ENCODE assay signal across 8 cellular contexts in the genomic region with DNA sequence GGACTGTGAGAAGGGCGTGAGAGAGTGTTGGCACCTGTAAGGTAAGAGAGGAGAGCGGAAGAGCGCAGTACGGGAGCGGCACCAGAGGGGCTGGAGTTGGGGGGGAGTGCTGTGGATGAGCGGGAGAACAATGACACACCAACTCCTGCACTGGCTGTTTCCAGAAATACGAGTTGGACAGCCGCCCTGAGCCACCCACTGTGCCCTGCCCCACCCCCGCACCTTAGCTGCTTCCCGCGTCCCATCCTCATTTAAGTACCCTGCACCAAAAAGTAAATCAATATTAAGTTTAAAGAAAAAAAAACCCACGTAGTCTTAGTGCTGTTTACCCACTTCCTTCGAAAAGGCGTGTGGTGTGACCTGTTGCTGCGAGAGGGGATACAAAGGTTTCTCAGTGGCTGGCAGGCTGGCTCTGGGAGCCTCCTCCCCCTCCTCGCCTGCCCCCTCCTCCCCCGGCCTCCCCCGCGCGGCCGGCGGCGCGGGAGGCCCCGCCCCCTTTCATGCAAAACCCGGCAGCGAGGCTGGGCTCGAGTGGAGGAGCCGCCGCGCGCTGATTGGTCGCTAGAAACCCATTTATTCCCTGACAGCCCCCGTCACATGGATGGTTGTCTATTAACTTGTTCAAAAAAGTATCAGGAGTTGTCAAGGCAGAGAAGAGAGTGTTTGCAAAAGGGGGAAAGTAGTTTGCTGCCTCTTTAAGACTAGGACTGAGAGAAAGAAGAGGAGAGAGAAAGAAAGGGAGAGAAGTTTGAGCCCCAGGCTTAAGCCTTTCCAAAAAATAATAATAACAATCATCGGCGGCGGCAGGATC. TPM values are rescaled to one million over a fixed set of nuclear protein-coding genes. Genes with fewer than 3 reads are reported as not detected.
DNase-seq lines count a peak whose midpoint lies in the region; ATAC-seq and TF ChIP-seq lines count a peak whose summit lies in the region.

Gene SOX2 (plus strand): TSS at position 601 of the 811 bp plus-strand sequence. CDS start 436 bp downstream, outside the sequence.

- peaks cover 5 to 15% (median 8%) of the 10 kb centered on the region in 4 donors for H3K4me1 Mint-ChIP-seq in naive thymus-derived CD8-positive, alpha-beta T cell

- ATAC-seq in naive thymus-derived CD8-positive, alpha-beta T cell: peak; percentile 28 to 73
- ATAC-seq in HG02798 (IDR thresholded peaks at IDR 0.05; ENCODE audit: poor library complexity, unreplicated experiment): no peak
- ATAC-seq in GM21360 (IDR thresholded peaks at IDR 0.05; ENCODE audit: unreplicated experiment): no peak

- peaks cover 5 to 22% (median 12%) of the 10 kb centered on the region in 3 donors for H3K36me3 Mint-ChIP-seq in naive thymus-derived CD8-positive, alpha-beta T cell

- H3K27ac Mint-ChIP-seq in naive thymus-derived CD8-positive, alpha-beta T cell: peak within 1 kb of the TSS in 1 of 10 donors; percentile 75

- H3K79me2 ChIP-seq in fibroblast of lung (ENCODE audit: control insufficient read depth, insufficient read depth, low read length): no peaks in the 10 kb centered on the region

- no peak within 1 kb of the TSS for H2AFZ ChIP-seq in fibroblast of lung (ENCODE audit: low read length)

- H3K4me3 ChIP-seq in fibroblast of lung (replicated peaks in 1 of 4; ENCODE audit: control extremely low read depth in 1 of 4, insufficient read depth in 1 of 4, low read depth in 3 of 4, low read length in 4 of 4): peak within 1 kb of the TSS in 2 of 4 experiments; percentile 40 to 46

- H3K4me2 ChIP-seq in fibroblast of lung (ENCODE audit: extremely low read depth, insufficient read depth, low read length): peak within 1 kb of the TSS; percentile 71

- H3K27me3 ChIP-seq in fibroblast of lung (ENCODE audit: control insufficient read depth, insufficient read depth, low read length): peaks cover 41% of the 10 kb centered on the region

- POLR2A ChIA-PET in naive thymus-derived CD8-positive, alpha-beta T cell (lab: Charles Lee): no interaction called here

- peak; percentile 43 for DNase-seq in stimulated activated CD4-positive, alpha-beta T cell treated with anti-CD3 and anti-CD28 coated beads, Interleukin-15, amount 100 ng/mL, for 24 hours
- DNase-seq in stimulated activated CD4-positive, alpha-beta T cell treated with anti-CD3 and anti-CD28 coated beads, Interleukin-2, amount 100 ng/mL, for 48 hours: no peak
- DNase-seq in NCI-H146 (lab: John Stamatoyannopoulos, UW) (peak; percentile 100), T1000 (lab: John Stamatoyannopoulos, UW) (peak; percentile 45), fibroblast of lung (ENCODE audit: low read depth in 2 of 2) (peak in 1 of 2 donors; percentile 90)
- peak in 4 of 10 donors; percentile 30 to 37 (median 34) for DNase-seq in naive thymus-derived CD8-positive, alpha-beta T cell

- H3K4me1 ChIP-seq in fibroblast of lung (ENCODE audit: control insufficient read depth, extremely low read depth, insufficient read depth, low read length): no peaks in the 10 kb centered on the region

- no peaks in the 10 kb centered on the region for H3K9me3 ChIP-seq in fibroblast of lung (ENCODE audit: control insufficient read depth, insufficient read depth, low read depth, low read length)

- H3K36me3 ChIP-seq in fibroblast of lung (ENCODE audit: control insufficient read depth, insufficient read depth, low read length): no peaks in the 10 kb centered on the region

- peaks cover 0 to 37% (median 19%) of the 10 kb centered on the region in 9 donors for H3K9me3 Mint-ChIP-seq in naive thymus-derived CD8-positive, alpha-beta T cell

- peak within 1 kb of the TSS in 9 of 10 donors; percentile 28 to 68 (median 41) for H3K4me3 Mint-ChIP-seq in naive thymus-derived CD8-positive, alpha-beta T cell

- peaks cover 19 to 64% (median 47%) of the 10 kb centered on the region in 5 donors for H3K27me3 Mint-ChIP-seq in naive thymus-derived CD8-positive, alpha-beta T cell

- H3K9ac ChIP-seq in fibroblast of lung (ENCODE audit: insufficient read depth, low read length): no peak within 1 kb of the TSS

- no peak within 1 kb of the TSS for H3K27ac ChIP-seq in fibroblast of lung (ENCODE audit: insufficient read depth, low read length)

- no peaks in the 10 kb centered on the region for H4K20me1 ChIP-seq in fibroblast of lung (ENCODE audit: control insufficient read depth, extremely low read depth, insufficient read depth, low read length)

- TF ChIP-seq CTCF in fibroblast of lung (conservative IDR thresholded peaks at IDR 0.05 in 1 of 2, IDR thresholded peaks at IDR 0.05 in 1 of 2; ENCODE audit: low read depth in 1 of 2, low read length in 2 of 2): no peak

RNA-seq across cellular contexts. Expression of gene SOX2, which starts in this region (rescaled TPM):
- total RNA-seq in fibroblast of lung: not detected in 2 replicates
- not detected in 2 replicates for polyA plus RNA-seq in fibroblast of lung
- not detected in 2 replicates for polyA plus RNA-seq in fibroblast of lung (2012)
- not detected in 2 replicates for polyA minus RNA-seq in fibroblast of lung (ENCODE audit: low replicate concordance)
- total RNA-seq in naive thymus-derived CD8-positive, alpha-beta T cell: not detected
- not detected for polyA plus RNA-seq in naive thymus-derived CD8-positive, alpha-beta T cell

Comparison
In these comparisons a context has a peak if more than half of its experiments do, and no peak if none do; other contexts are left out.
1. DNase-seq: peak in stimulated activated CD4-positive, alpha-beta T cell treated with anti-CD3 and anti-CD28 coated beads, Interleukin-15, amount 100 ng/mL, for 24 hours (single experiment), NCI-H146 (single experiment) and T1000 (single experiment); none in stimulated activated CD4-positive, alpha-beta T cell treated with anti-CD3 and anti-CD28 coated beads, Interleukin-2, amount 100 ng/mL, for 48 hours (0 of 2).
2. Peak in ATAC-seq in naive thymus-derived CD8-positive, alpha-beta T cell; RNA of the gene not detected or under 1 TPM.